ENCODE assay signal across 16 cellular contexts in the genomic region with DNA sequence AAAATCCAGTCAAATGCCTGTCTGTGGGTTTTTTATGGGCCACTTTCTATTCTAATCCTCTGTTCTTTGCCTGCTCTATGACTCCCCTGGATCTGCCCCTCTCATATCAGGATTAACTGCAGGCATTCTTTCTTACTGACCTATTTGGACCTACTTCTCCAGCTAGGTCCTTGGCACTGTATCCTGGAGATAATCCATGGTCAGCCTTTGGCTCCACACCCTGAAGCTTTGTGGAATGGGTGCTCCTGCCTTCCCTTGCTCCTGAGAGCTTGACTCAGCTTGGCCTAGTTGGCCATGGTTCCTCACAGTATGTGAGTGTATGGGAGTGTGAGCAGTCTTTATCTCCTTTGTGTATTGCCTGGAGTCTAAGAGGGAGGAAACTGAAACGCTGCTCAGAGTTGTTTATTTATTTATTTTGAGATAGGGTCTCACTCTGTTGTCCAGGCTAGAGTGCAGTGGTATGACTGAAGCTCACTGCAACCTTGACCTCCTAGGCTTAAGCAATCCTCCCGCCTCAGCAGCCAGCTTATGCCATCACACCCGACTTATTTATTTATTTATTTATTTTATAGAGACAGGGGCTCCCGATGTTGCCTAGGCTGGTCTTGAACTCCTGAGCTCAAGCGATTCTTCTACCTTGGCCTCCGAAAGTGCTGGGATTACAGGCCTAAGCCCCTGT. TPM values are rescaled to one million over a fixed set of nuclear protein-coding genes. Genes with fewer than 3 reads are reported as not detected.
DNase-seq lines count a peak whose midpoint lies in the region; ATAC-seq and TF ChIP-seq lines count a peak whose summit lies in the region.
"Had no signal": no experiment of that assay in that cellular context is flagged by ENCODE, and none has a peak within 500 bp of the region (broad histone marks: within the 10 kb centered on the region; RNA-seq: fewer than 3 reads in every experiment).

No MANE protein-coding gene starts in this region.

- no peak overlapping the region for H3K4me2 ChIP-seq in hepatocyte

- H3K4me1 Mint-ChIP-seq in activated CD4-positive, alpha-beta T cell treated with anti-CD3 and anti-CD28 coated beads for 36 hours = peaks cover 12% of the 10 kb centered on the region
- peaks cover 5% of the 10 kb centered on the region for H3K4me1 Mint-ChIP-seq in activated CD4-positive, alpha-beta T cell treated with anti-CD3 and anti-CD28 coated beads, Interleukin-2, amount 10 ng/mL, durations not matched to agents 24 days and 14 days
- H3K4me1 Mint-ChIP-seq in activated naive CD8-positive, alpha-beta T cell treated with anti-CD3 and anti-CD28 coated beads for 36 hours = peaks cover 10% of the 10 kb centered on the region
- H3K4me1 Mint-ChIP-seq in stimulated activated naive CD8-positive, alpha-beta T cell treated with anti-CD3 and anti-CD28 coated beads, Interleukin-15, amount 100 ng/mL, for 72 hours = peaks cover 14% of the 10 kb centered on the region
- H3K4me1 Mint-ChIP-seq in activated T-cell treated with anti-CD3 and anti-CD28 coated beads, Interleukin-2, amount 50 U/mL, for 4 hours (ENCODE audit: low read depth) = peaks cover 8% of the 10 kb centered on the region
- H3K4me1 Mint-ChIP-seq: natural killer cell had no signal

- peaks cover 7% of the 10 kb centered on the region for H3K9me3 Mint-ChIP-seq in activated CD4-positive, alpha-beta T cell treated with anti-CD3 and anti-CD28 coated beads for 36 hours (ENCODE audit: low read depth)
- H3K9me3 Mint-ChIP-seq in activated CD4-positive, alpha-beta T cell treated with anti-CD3 and anti-CD28 coated beads, Interleukin-2, amount 10 ng/mL, durations not matched to agents 24 days and 14 days = peaks cover 8% of the 10 kb centered on the region
- H3K9me3 Mint-ChIP-seq in activated naive CD8-positive, alpha-beta T cell treated with anti-CD3 and anti-CD28 coated beads for 36 hours = peaks cover 9% of the 10 kb centered on the region
- H3K9me3 Mint-ChIP-seq in stimulated activated naive CD8-positive, alpha-beta T cell treated with anti-CD3 and anti-CD28 coated beads, Interleukin-15, amount 100 ng/mL, for 72 hours = peaks cover 21 to 26% of the 10 kb centered on the region in 2 donors
- H3K9me3 Mint-ChIP-seq in activated T-cell treated with anti-CD3 and anti-CD28 coated beads, Interleukin-2, amount 50 U/mL, for 4 hours = peaks cover 13% of the 10 kb centered on the region

- H3K27me3 ChIP-seq in hepatocyte = no peaks in the 10 kb centered on the region

- CTCF ChIA-PET in activated CD4-positive, alpha-beta T cell treated with anti-CD3 and anti-CD28 coated beads for 36 hours (lab: Charles Lee) = interaction anchor here (0.6 kb wide), 1 partner anchor 34 kb away, joined by 3 read pairs; no protein-coding TSS in a partner anchor

- POLR2A ChIA-PET in activated CD4-positive, alpha-beta T cell treated with anti-CD3 and anti-CD28 coated beads for 36 hours (lab: Charles Lee) = no interaction called here

- WGBS in hepatocyte (ENCODE audit: low lambda C conversion rate, missing lambda C conversion rate) = 88% methylated on average over 6 of the region's 6 CpGs

- no peak overlapping the region for H3K4me3 ChIP-seq in hepatocyte

- no peak for TF ChIP-seq CTCF in hepatocyte (IDR thresholded peaks at IDR 0.05; ENCODE audit: poor library complexity)

- H3K4me1 ChIP-seq in hepatocyte (ENCODE audit: insufficient read depth) = peaks cover 18% of the 10 kb centered on the region

- H3K27ac Mint-ChIP-seq in activated CD4-positive, alpha-beta T cell treated with anti-CD3 and anti-CD28 coated beads for 36 hours = peak overlapping the region; percentile 83
- H3K27ac Mint-ChIP-seq in activated CD4-positive, alpha-beta T cell treated with anti-CD3 and anti-CD28 coated beads, Interleukin-2, amount 10 ng/mL, durations not matched to agents 24 days and 14 days = no peak overlapping the region
- H3K27ac Mint-ChIP-seq in activated naive CD8-positive, alpha-beta T cell treated with anti-CD3 and anti-CD28 coated beads for 36 hours = peak overlapping the region; percentile 86
- H3K27ac Mint-ChIP-seq in stimulated activated naive CD8-positive, alpha-beta T cell treated with anti-CD3 and anti-CD28 coated beads, Interleukin-15, amount 100 ng/mL, for 72 hours = peak overlapping the region; percentile 77 to 98
- H3K27ac Mint-ChIP-seq: activated CD4-positive, alpha-beta T cell treated with anti-CD3 and anti-CD28 coated beads, Interleukin-2, amount 10 ng/mL, durations not matched to agents 7 days and 5 days; effector memory CD8-positive, alpha-beta T cell; natural killer cell; T-helper 2 cell treated with Interferon-gamma antibody and Interleukin-4, amounts not matched to agents 5 μg/mL and 100 μg/mL, for 36 hours had no signal

- no peaks in the 10 kb centered on the region for H3K9me3 ChIP-seq in hepatocyte (ENCODE audit: low read depth)

- no peak for ATAC-seq in activated CD4-positive, alpha-beta T cell treated with anti-CD3 and anti-CD28 coated beads for 36 hours
- ATAC-seq in stimulated activated naive CD8-positive, alpha-beta T cell treated with anti-CD3 and anti-CD28 coated beads, Interleukin-15, amount 100 ng/mL, for 72 hours = no peak
- ATAC-seq in activated T-cell treated with anti-CD3 and anti-CD28 coated beads, Interleukin-2, amount 50 U/mL, for 4 hours = no peak
- no peak for ATAC-seq in HG03520 (IDR thresholded peaks at IDR 0.05; ENCODE audit: unreplicated experiment)
- ATAC-seq: effector memory CD8-positive, alpha-beta T cell; natural killer cell had no signal

- H3K4me3 Mint-ChIP-seq in activated CD4-positive, alpha-beta T cell treated with anti-CD3 and anti-CD28 coated beads for 36 hours = no peak overlapping the region
- H3K4me3 Mint-ChIP-seq in activated CD4-positive, alpha-beta T cell treated with anti-CD3 and anti-CD28 coated beads, Interleukin-2, amount 10 ng/mL, durations not matched to agents 24 days and 14 days = no peak overlapping the region
- H3K4me3 Mint-ChIP-seq in activated naive CD8-positive, alpha-beta T cell treated with anti-CD3 and anti-CD28 coated beads for 36 hours = no peak overlapping the region
- no peak overlapping the region for H3K4me3 Mint-ChIP-seq in stimulated activated naive CD8-positive, alpha-beta T cell treated with anti-CD3 and anti-CD28 coated beads, Interleukin-15, amount 100 ng/mL, for 72 hours
- no peak overlapping the region for H3K4me3 Mint-ChIP-seq in activated T-cell treated with anti-CD3 and anti-CD28 coated beads, Interleukin-2, amount 50 U/mL, for 4 hours
- H3K4me3 Mint-ChIP-seq: activated CD4-positive, alpha-beta T cell treated with anti-CD3 and anti-CD28 coated beads, Interleukin-2, amount 10 ng/mL, durations not matched to agents 7 days and 5 days; brain; effector memory CD8-positive, alpha-beta T cell; natural killer cell; T-helper 2 cell treated with Interferon-gamma antibody and Interleukin-4, amounts not matched to agents 5 μg/mL and 100 μg/mL, for 36 hours had no signal

- no peaks in the 10 kb centered on the region for H4K20me1 ChIP-seq in hepatocyte (ENCODE audit: insufficient read depth, poor library complexity, severe bottlenecking)

- H3K79me2 ChIP-seq in hepatocyte = no peaks in the 10 kb centered on the region

- no peak for DNase-seq in activated CD4-positive, alpha-beta T cell treated with anti-CD3 and anti-CD28 coated beads for 36 hours
- DNase-seq in activated CD4-positive, alpha-beta T cell treated with anti-CD3 and anti-CD28 coated beads, Interleukin-2, amount 10 ng/mL, durations not matched to agents 24 days and 14 days = no peak
- DNase-seq in activated naive CD8-positive, alpha-beta T cell treated with anti-CD3 and anti-CD28 coated beads for 36 hours = no peak
- DNase-seq in hepatocyte (ENCODE audit: low spot score) = peak; percentile 13
- no peak for DNase-seq in stimulated activated naive CD8-positive, alpha-beta T cell treated with anti-CD3 and anti-CD28 coated beads, Interleukin-15, amount 100 ng/mL, for 72 hours
- DNase-seq in MV-4-11 (lab: John Stamatoyannopoulos, UW) = no peak
- no peak for DNase-seq in activated T-cell treated with anti-CD3 and anti-CD28 coated beads, Interleukin-2, amount 50 U/mL, for 4 hours
- DNase-seq: activated CD4-positive, alpha-beta T cell treated with anti-CD3 and anti-CD28 coated beads, Interleukin-2, amount 10 ng/mL, durations not matched to agents 7 days and 5 days; effector memory CD8-positive, alpha-beta T cell; glutamatergic neuron; natural killer cell; NCI-H187; NCI-H774 had no signal

- no peaks in the 10 kb centered on the region for H3K9me2 ChIP-seq in hepatocyte (replicated peaks; ENCODE audit: insufficient read depth)

- H3K27ac ChIP-seq in hepatocyte = peak overlapping the region; percentile 67

- H3K36me3 Mint-ChIP-seq in activated CD4-positive, alpha-beta T cell treated with anti-CD3 and anti-CD28 coated beads for 36 hours (ENCODE audit: low read depth) = peaks cover 5% of the 10 kb centered on the region
- peaks cover 3% of the 10 kb centered on the region for H3K36me3 Mint-ChIP-seq in activated CD4-positive, alpha-beta T cell treated with anti-CD3 and anti-CD28 coated beads, Interleukin-2, amount 10 ng/mL, durations not matched to agents 24 days and 14 days (ENCODE audit: low read depth)
- no peaks in the 10 kb centered on the region for H3K36me3 Mint-ChIP-seq in activated naive CD8-positive, alpha-beta T cell treated with anti-CD3 and anti-CD28 coated beads for 36 hours
- peaks cover 5% of the 10 kb centered on the region for H3K36me3 Mint-ChIP-seq in activated T-cell treated with anti-CD3 and anti-CD28 coated beads, Interleukin-2, amount 50 U/mL, for 4 hours (ENCODE audit: insufficient read depth)
- H3K36me3 Mint-ChIP-seq: brain had no signal

- H3K27me3 Mint-ChIP-seq in activated CD4-positive, alpha-beta T cell treated with anti-CD3 and anti-CD28 coated beads for 36 hours = no peaks in the 10 kb centered on the region
- H3K27me3 Mint-ChIP-seq in activated CD4-positive, alpha-beta T cell treated with anti-CD3 and anti-CD28 coated beads, Interleukin-2, amount 10 ng/mL, durations not matched to agents 24 days and 14 days = peaks cover 2% of the 10 kb centered on the region
- no peaks in the 10 kb centered on the region for H3K27me3 Mint-ChIP-seq in activated naive CD8-positive, alpha-beta T cell treated with anti-CD3 and anti-CD28 coated beads for 36 hours
- H3K27me3 Mint-ChIP-seq in stimulated activated naive CD8-positive, alpha-beta T cell treated with anti-CD3 and anti-CD28 coated beads, Interleukin-15, amount 100 ng/mL, for 72 hours = no peaks in the 10 kb centered on the region
- H3K27me3 Mint-ChIP-seq in activated T-cell treated with anti-CD3 and anti-CD28 coated beads, Interleukin-2, amount 50 U/mL, for 4 hours (ENCODE audit: low read depth) = no peaks in the 10 kb centered on the region
- H3K27me3 Mint-ChIP-seq: activated CD4-positive, alpha-beta T cell treated with anti-CD3 and anti-CD28 coated beads, Interleukin-2, amount 10 ng/mL, durations not matched to agents 7 days and 5 days; effector memory CD8-positive, alpha-beta T cell had no signal

- intact Hi-C loops in activated CD4-positive, alpha-beta T cell treated with anti-CD3 and anti-CD28 coated beads for 36 hours (cut with DNase I, micrococcal nuclease) = no loop called here
- intact Hi-C loops in activated CD4-positive, alpha-beta T cell treated with anti-CD3 and anti-CD28 coated beads, Interleukin-2, amount 10 ng/mL, durations not matched to agents 24 days and 14 days (cut with micrococcal nuclease) = no loop called here

- no peak overlapping the region for H2AFZ ChIP-seq in hepatocyte

- H3K36me3 ChIP-seq in hepatocyte (replicated peaks; ENCODE audit: insufficient read depth, low read depth) = no peaks in the 10 kb centered on the region

RNA-seq across cellular contexts. Expression of a gene that starts 28.7 kb away (rescaled TPM):
- total RNA-seq in activated CD4-positive, alpha-beta T cell treated with anti-CD3 and anti-CD28 coated beads for 36 hours = 10 to 100 TPM; 12.2 to 13.6 TPM
- 10.3 and 11.0 TPM in 2 replicates for total RNA-seq in activated CD4-positive, alpha-beta T cell treated with anti-CD3 and anti-CD28 coated beads, Interleukin-2, amount 10 ng/mL, durations not matched to agents 24 days and 14 days
- 10 to 100 TPM in 1 of 2 experiments, 1 to 10 TPM in 1; 9.5 to 11.2 TPM for total RNA-seq in activated naive CD8-positive, alpha-beta T cell treated with anti-CD3 and anti-CD28 coated beads for 36 hours
- total RNA-seq in hepatocyte = 14.5 and 16.5 TPM in 2 replicates
- 5.8 and 7.3 TPM in 2 replicates for polyA plus RNA-seq in hepatocyte
- total RNA-seq in activated T-cell treated with anti-CD3 and anti-CD28 coated beads, Interleukin-2, amount 50 U/mL, for 4 hours = 10 to 100 TPM in 2 of 3 donors, 1 to 10 TPM in 1; 9.5 to 12.8 (median 12.5) TPM

RNA-seq across cellular contexts. Expression of a gene that starts 57.6 kb away (rescaled TPM):
- total RNA-seq in activated CD4-positive, alpha-beta T cell treated with anti-CD3 and anti-CD28 coated beads for 36 hours = 10 to 100 TPM; 47.8 to 53.0 TPM
- total RNA-seq in activated CD4-positive, alpha-beta T cell treated with anti-CD3 and anti-CD28 coated beads, Interleukin-2, amount 10 ng/mL, durations not matched to agents 24 days and 14 days = 48.5 and 49.1 TPM in 2 replicates
- 10 to 100 TPM; 49.4 to 50.4 TPM for total RNA-seq in activated naive CD8-positive, alpha-beta T cell treated with anti-CD3 and anti-CD28 coated beads for 36 hours
- total RNA-seq in hepatocyte = 38.9 and 41.7 TPM in 2 replicates
- polyA plus RNA-seq in hepatocyte = 37.2 and 43.7 TPM in 2 replicates
- total RNA-seq in activated T-cell treated with anti-CD3 and anti-CD28 coated beads, Interleukin-2, amount 50 U/mL, for 4 hours = 10 to 100 TPM; 55.3 to 63.9 (median 58.0) TPM
